In the genomic region with DNA sequence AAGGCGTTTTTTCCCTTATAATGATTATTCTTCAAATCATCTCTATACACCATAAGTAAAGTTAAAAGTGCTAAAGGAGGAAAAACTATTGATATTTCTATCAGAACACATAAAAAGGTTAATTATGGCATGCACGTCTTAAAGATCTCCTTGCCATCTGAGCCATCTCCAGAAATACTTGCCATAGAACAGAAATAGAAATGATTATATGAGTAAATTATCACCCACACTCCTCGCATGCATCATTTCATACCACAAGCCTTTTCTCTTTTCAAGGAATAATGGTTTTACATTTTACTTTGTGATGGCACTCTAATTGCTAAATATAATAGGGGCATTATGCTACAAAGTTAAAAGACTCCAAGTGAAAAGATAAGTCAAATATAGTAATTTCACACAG, we compare ENCODE assay signal across 17 cellular contexts.
"Had no signal": no experiment of that assay in that cellular context is flagged by ENCODE, and none has a peak within 500 bp of the region (broad histone marks: within the 10 kb centered on the region; RNA-seq: fewer than 3 reads in every experiment).

No MANE protein-coding gene starts in this region.

- H3K27ac ChIP-seq: dorsolateral prefrontal cortex, neural progenitor cell, sigmoid colon, thoracic aorta, tibial nerve, upper lobe of right lung, uterus had no signal

- ATAC-seq: mucosa of descending colon; naive thymus-derived CD4-positive, alpha-beta T cell; stimulated activated naive B cell treated with anti-CD40 and anti-IgM and Interleukin-4, amounts not matched to agents 10 μg/mL and 1 μg/mL and 100 μg/mL, for 72 hours had no signal

- H3K9me3 ChIP-seq: mucosa of descending colon, sigmoid colon, thoracic aorta, tibial nerve, upper lobe of right lung, uterus had no signal

- H3K36me3 ChIP-seq: neural progenitor cell, sigmoid colon, thoracic aorta, tibial nerve, upper lobe of right lung, uterus had no signal

- H3K9me3 Mint-ChIP-seq: nephron; neural progenitor cell; stimulated activated naive CD8-positive, alpha-beta T cell treated with anti-CD3 and anti-CD28 coated beads, Interleukin-15, Interleukin-2, amounts not matched to agents 100 ng/mL and 50 ng/mL, for 24 hours had no signal

- H3K27me3 ChIP-seq: dorsolateral prefrontal cortex, neural progenitor cell, sigmoid colon, tibial nerve, upper lobe of right lung, uterus had no signal

- H3K27ac Mint-ChIP-seq: mesothelial cell of epicardium; naive thymus-derived CD4-positive, alpha-beta T cell; neural progenitor cell; stimulated activated naive B cell treated with anti-CD40 and anti-IgM and Interleukin-4, amounts not matched to agents 10 μg/mL and 1 μg/mL and 100 μg/mL, for 72 hours; stimulated activated naive CD8-positive, alpha-beta T cell treated with anti-CD3 and anti-CD28 coated beads, Interleukin-15, Interleukin-2, amounts not matched to agents 100 ng/mL and 50 ng/mL, for 24 hours had no signal

- H3K4me1 Mint-ChIP-seq: mesothelial cell of epicardium; naive thymus-derived CD4-positive, alpha-beta T cell had no signal

- H3K36me3 Mint-ChIP-seq: neural progenitor cell had no signal

- H2AFZ ChIP-seq: neural progenitor cell had no signal

- H3K4me3 Mint-ChIP-seq: mesothelial cell of epicardium; naive thymus-derived CD4-positive, alpha-beta T cell; nephron; neural progenitor cell; stimulated activated naive B cell treated with anti-CD40 and anti-IgM and Interleukin-4, amounts not matched to agents 10 μg/mL and 1 μg/mL and 100 μg/mL, for 72 hours; stimulated activated naive CD8-positive, alpha-beta T cell treated with anti-CD3 and anti-CD28 coated beads, Interleukin-15, Interleukin-2, amounts not matched to agents 100 ng/mL and 50 ng/mL, for 24 hours had no signal

- DNase-seq: dorsolateral prefrontal cortex; effector CD4-positive, alpha-beta T cell; mucosa of descending colon; naive thymus-derived CD4-positive, alpha-beta T cell; sigmoid colon; small intestine; stimulated activated CD4-positive, alpha-beta T cell treated with anti-CD3 and anti-CD28 coated beads, Interleukin-15, amount 100 ng/mL, for 24 hours; stimulated activated CD4-positive, alpha-beta T cell treated with anti-CD3 and anti-CD28 coated beads, Interleukin-2, amount 100 ng/mL, for 48 hours; stimulated activated naive B cell treated with anti-CD40 and anti-IgM and Interleukin-4, amounts not matched to agents 10 μg/mL and 1 μg/mL and 100 μg/mL, for 72 hours; upper lobe of right lung; uterus had no signal

- H3K4me3 ChIP-seq: dorsolateral prefrontal cortex, mucosa of descending colon, neural progenitor cell, sigmoid colon, thoracic aorta, tibial nerve, upper lobe of right lung, uterus had no signal

- H3K4me1 ChIP-seq: tibial nerve, uterus had no signal

- H3K27me3 Mint-ChIP-seq: naive thymus-derived CD4-positive, alpha-beta T cell; stimulated activated naive B cell treated with anti-CD40 and anti-IgM and Interleukin-4, amounts not matched to agents 10 μg/mL and 1 μg/mL and 100 μg/mL, for 72 hours; stimulated activated naive CD8-positive, alpha-beta T cell treated with anti-CD3 and anti-CD28 coated beads, Interleukin-15, Interleukin-2, amounts not matched to agents 100 ng/mL and 50 ng/mL, for 24 hours had no signal
